14 cellular contexts compared by ENCODE assay signal in genomic region chr20:41032243-41032642, GRCh38. TPM values are rescaled to one million over a fixed set of nuclear protein-coding genes. Genes with fewer than 3 reads are reported as not detected.
DNase-seq lines count a peak whose midpoint lies in the region; ATAC-seq, FAIRE-seq and TF ChIP-seq lines count a peak whose summit lies in the region.
"Had no signal": no experiment of that assay in that cellular context is flagged by ENCODE, and none has a peak within 500 bp of the region (broad histone marks: within the 10 kb centered on the region; RNA-seq: fewer than 3 reads in every experiment).

No MANE protein-coding gene starts in this region.

- H3K27ac ChIP-seq in SU-DHL-6 (ENCODE audit: low read depth, low read length), result no peak overlapping the region
- no peak overlapping the region for H3K27ac ChIP-seq in endothelial cell of umbilical vein (ENCODE audit: insufficient read depth, low read depth, low read length)
- H3K27ac ChIP-seq in rectal smooth muscle tissue (ENCODE audit: low read depth, low read length), result no peak overlapping the region
- H3K27ac ChIP-seq: testis had no signal

- H3K9me3 Mint-ChIP-seq in activated CD4-positive, alpha-beta T cell treated with anti-CD3 and anti-CD28 coated beads for 36 hours (ENCODE audit: low read depth), result no peaks in the 10 kb centered on the region
- H3K9me3 Mint-ChIP-seq in activated CD4-positive, alpha-beta T cell treated with anti-CD3 and anti-CD28 coated beads, Interleukin-2, amount 10 ng/mL, durations not matched to agents 7 days and 5 days, result no peaks in the 10 kb centered on the region
- H3K9me3 Mint-ChIP-seq: naive B cell had no signal

- peaks cover 28% of the 10 kb centered on the region for H4K20me1 ChIP-seq in SU-DHL-6 (ENCODE audit: low read depth, low read length)
- H4K20me1 ChIP-seq in endothelial cell of umbilical vein (replicated peaks; ENCODE audit: control insufficient read depth, extremely low read depth, insufficient read depth, low read length), result peaks cover 30% of the 10 kb centered on the region

- H3K27me3 Mint-ChIP-seq in activated CD4-positive, alpha-beta T cell treated with anti-CD3 and anti-CD28 coated beads for 36 hours, result no peaks in the 10 kb centered on the region
- H3K27me3 Mint-ChIP-seq in activated CD4-positive, alpha-beta T cell treated with anti-CD3 and anti-CD28 coated beads, Interleukin-2, amount 10 ng/mL, durations not matched to agents 7 days and 5 days, result no peaks in the 10 kb centered on the region
- H3K27me3 Mint-ChIP-seq: naive B cell had no signal

- ATAC-seq in activated CD4-positive, alpha-beta T cell treated with anti-CD3 and anti-CD28 coated beads for 36 hours, result no peak
- ATAC-seq in HG03520 (IDR thresholded peaks at IDR 0.05; ENCODE audit: unreplicated experiment), result no peak

- peaks cover 85% of the 10 kb centered on the region for H3K79me2 ChIP-seq in SU-DHL-6 (ENCODE audit: insufficient read depth, low read length)
- peaks cover 86% of the 10 kb centered on the region for H3K79me2 ChIP-seq in endothelial cell of umbilical vein (ENCODE audit: control insufficient read depth, insufficient read depth, low read length)

- H3K36me3 Mint-ChIP-seq in activated CD4-positive, alpha-beta T cell treated with anti-CD3 and anti-CD28 coated beads for 36 hours (ENCODE audit: low read depth), result peaks cover 56% of the 10 kb centered on the region
- peaks cover 62% of the 10 kb centered on the region for H3K36me3 Mint-ChIP-seq in activated CD4-positive, alpha-beta T cell treated with anti-CD3 and anti-CD28 coated beads, Interleukin-2, amount 10 ng/mL, durations not matched to agents 7 days and 5 days (ENCODE audit: low read depth)

- H3K36me3 ChIP-seq in SU-DHL-6 (ENCODE audit: low read length), result peaks cover 4% of the 10 kb centered on the region; the same call in 1 of the 2 replicates
- no peaks in the 10 kb centered on the region for H3K36me3 ChIP-seq in endothelial cell of umbilical vein (ENCODE audit: control insufficient read depth in 2 of 2, extremely low read depth in 1 of 2, insufficient read depth in 2 of 2, low read length in 2 of 2)
- no peaks in the 10 kb centered on the region for H3K36me3 ChIP-seq in rectal smooth muscle tissue (ENCODE audit: control insufficient read depth, insufficient read depth, low read length)

- no peak for FAIRE-seq in endothelial cell of umbilical vein (lab: Jason Lieb, UNC)

- no peak for TF ChIP-seq POLR2A in endothelial cell of umbilical vein (IDR thresholded peaks at IDR 0.05; ENCODE audit: low read depth, low read length)

- dilution Hi-C loops in endothelial cell of umbilical vein (cut with MboI; ENCODE audit: extremely low pct_ligation_motif_present, low sequenced_read_pairs), result no loop called here

- intact Hi-C loops in activated CD4-positive, alpha-beta T cell treated with anti-CD3 and anti-CD28 coated beads for 36 hours (cut with DNase I, micrococcal nuclease), result no loop called here
- intact Hi-C loops in endothelial cell of umbilical vein (cut with micrococcal nuclease), result no loop called here

- H3K4me2 ChIP-seq in SU-DHL-6 (ENCODE audit: low read depth, low read length, poor library complexity, severe bottlenecking), result peak overlapping the region; percentile 99
- peak overlapping the region; percentile 100 for H3K4me2 ChIP-seq in endothelial cell of umbilical vein (ENCODE audit: insufficient read depth, low read length)

- H3K4me3 ChIP-seq in SU-DHL-6 (ENCODE audit: insufficient read depth, low read length, poor library complexity, severe bottlenecking), result no peak overlapping the region
- peak overlapping the region in 1 of 3 experiments; percentile 19 for H3K4me3 ChIP-seq in endothelial cell of umbilical vein (replicated peaks in 1 of 3; ENCODE audit: insufficient read depth in 1 of 3, low read depth in 1 of 3, low read length in 3 of 3)
- H3K4me3 ChIP-seq in rectal smooth muscle tissue (ENCODE audit: low read length), result peak overlapping the region; percentile 13
- H3K4me3 ChIP-seq: testis had no signal

- H3K9ac ChIP-seq in SU-DHL-6 (ENCODE audit: low read length) (no peak overlapping the region), endothelial cell of umbilical vein (replicated peaks; ENCODE audit: extremely low read depth, insufficient read depth, low read length) (no peak overlapping the region), rectal smooth muscle tissue (ENCODE audit: low read length) (no peak overlapping the region)

- H3K27ac Mint-ChIP-seq in activated CD4-positive, alpha-beta T cell treated with anti-CD3 and anti-CD28 coated beads for 36 hours, result peak overlapping the region; percentile 16
- no peak overlapping the region for H3K27ac Mint-ChIP-seq in activated CD4-positive, alpha-beta T cell treated with anti-CD3 and anti-CD28 coated beads, Interleukin-2, amount 10 ng/mL, durations not matched to agents 7 days and 5 days
- H3K27ac Mint-ChIP-seq: naive B cell had no signal

- peak overlapping the region; percentile 84 for H3K4me3 Mint-ChIP-seq in activated CD4-positive, alpha-beta T cell treated with anti-CD3 and anti-CD28 coated beads for 36 hours
- H3K4me3 Mint-ChIP-seq in activated CD4-positive, alpha-beta T cell treated with anti-CD3 and anti-CD28 coated beads, Interleukin-2, amount 10 ng/mL, durations not matched to agents 7 days and 5 days, result no peak overlapping the region

- H3K4me1 Mint-ChIP-seq in activated CD4-positive, alpha-beta T cell treated with anti-CD3 and anti-CD28 coated beads for 36 hours, result peaks cover 73% of the 10 kb centered on the region
- H3K4me1 Mint-ChIP-seq in activated CD4-positive, alpha-beta T cell treated with anti-CD3 and anti-CD28 coated beads, Interleukin-2, amount 10 ng/mL, durations not matched to agents 7 days and 5 days, result peaks cover 73% of the 10 kb centered on the region

- no TSS peak for BruUV-seq in endothelial cell of umbilical vein (replicated peaks; lab: Mats Ljungman, UMichigan)

- no peaks in the 10 kb centered on the region for H3F3A ChIP-seq in SU-DHL-6 (ENCODE audit: insufficient read depth)

- H3K27me3 ChIP-seq in SU-DHL-6 (ENCODE audit: low read length) (no peaks in the 10 kb centered on the region), endothelial cell of umbilical vein (ENCODE audit: control insufficient read depth in 2 of 2, insufficient read depth in 2 of 2, low read length in 2 of 2) (no peaks in the 10 kb centered on the region), rectal smooth muscle tissue (ENCODE audit: control insufficient read depth, insufficient read depth, low read length) (no peaks in the 10 kb centered on the region)
- H3K27me3 ChIP-seq: testis had no signal

- TF ChIP-seq CTCF in SU-DHL-6 (IDR thresholded peaks at IDR 0.05; ENCODE audit: insufficient read depth, low read length, poor library complexity, severe bottlenecking), result no peak
- no peak for TF ChIP-seq CTCF in endothelial cell of umbilical vein (IDR thresholded peaks at IDR 0.05; ENCODE audit: extremely low read depth in 1 of 2, insufficient read depth in 1 of 2, low read depth in 1 of 2, low read length in 2 of 2)

- POLR2A ChIA-PET in activated CD4-positive, alpha-beta T cell treated with anti-CD3 and anti-CD28 coated beads for 36 hours (lab: Charles Lee), result interaction anchor here (0.5 to 0.6 kb wide), 2 partner anchors 39 to 100 kb away, joined by 3 to 6 read pairs; no protein-coding TSS in a partner anchor
- POLR2A ChIA-PET in activated CD4-positive, alpha-beta T cell treated with anti-CD3 and anti-CD28 coated beads, Interleukin-2, amount 10 ng/mL, durations not matched to agents 7 days and 5 days (lab: Charles Lee), result no interaction called here
- POLR2A ChIA-PET in endothelial cell of umbilical vein (lab: Charles Lee), result interaction anchor here (1.1 to 2.5 kb wide), 2 partner anchors 41 to 44 kb away, joined by 3 to 12 read pairs; no protein-coding TSS in a partner anchor

- no peaks in the 10 kb centered on the region for H3K9me1 ChIP-seq in endothelial cell of umbilical vein (replicated peaks; ENCODE audit: control insufficient read depth, extremely low read depth, insufficient read depth, low read length)

- no peaks in the 10 kb centered on the region for H3K9me2 ChIP-seq in SU-DHL-6 (replicated peaks; ENCODE audit: insufficient read depth, low read length)

- H3K4me1 ChIP-seq in endothelial cell of umbilical vein (ENCODE audit: control insufficient read depth, extremely low read depth, insufficient read depth, low read length), result peaks cover 40% of the 10 kb centered on the region
- H3K4me1 ChIP-seq in rectal smooth muscle tissue (ENCODE audit: control insufficient read depth, insufficient read depth, low read length), result peaks cover 26% of the 10 kb centered on the region

- CTCF ChIA-PET in activated CD4-positive, alpha-beta T cell treated with anti-CD3 and anti-CD28 coated beads for 36 hours (lab: Charles Lee), result interaction anchor here (0.7 to 6.1 kb wide), 9 partner anchors 10 to 308 kb away, joined by 3 to 39 read pairs (median 4); partner anchors contain the start of gene LPIN3
- CTCF ChIA-PET in activated CD4-positive, alpha-beta T cell treated with anti-CD3 and anti-CD28 coated beads, Interleukin-2, amount 10 ng/mL, durations not matched to agents 7 days and 5 days (lab: Charles Lee), result interaction anchor here (1.0 to 2.8 kb wide), 7 partner anchors 9 to 43 kb away, joined by 3 to 10 read pairs (median 5); no protein-coding TSS in a partner anchor
- CTCF ChIA-PET in endothelial cell of umbilical vein (lab: Charles Lee), result interaction anchor here (0.6 to 9.0 kb wide), 13 partner anchors 8 to 69 kb away, joined by 3 to 87 read pairs (median 4); no protein-coding TSS in a partner anchor

- no peak for DNase-seq in activated CD4-positive, alpha-beta T cell treated with anti-CD3 and anti-CD28 coated beads for 36 hours
- DNase-seq in activated CD4-positive, alpha-beta T cell treated with anti-CD3 and anti-CD28 coated beads, Interleukin-2, amount 10 ng/mL, durations not matched to agents 7 days and 5 days, result no peak
- DNase-seq in endothelial cell of umbilical vein (ENCODE audit: low read depth, low spot score) (no peak), CD1c-positive myeloid dendritic cell (ENCODE audit: extremely low spot score) (no peak), cortex of kidney (lab: John Stamatoyannopoulos, UW) (no peak)
- DNase-seq: ACHN; naive B cell; NCI-H2107; SHP77; stimulated activated CD4-positive, alpha-beta T cell treated with anti-CD3 and anti-CD28 coated beads, Interleukin-2, amount 100 ng/mL, for 48 hours; testis had no signal

- H2AFZ ChIP-seq in SU-DHL-6 (ENCODE audit: low read depth, low read length, severe bottlenecking) (no peak overlapping the region), endothelial cell of umbilical vein (ENCODE audit: low read depth, low read length) (no peak overlapping the region)

- H3K9me3 ChIP-seq in SU-DHL-6 (ENCODE audit: insufficient read depth, low read length) (no peaks in the 10 kb centered on the region), endothelial cell of umbilical vein (replicated peaks; ENCODE audit: control insufficient read depth, insufficient read depth, low read length) (no peaks in the 10 kb centered on the region)
- H3K9me3 ChIP-seq: testis had no signal

RNA-seq across cellular contexts. Expression of gene TOP1, which starts 3.6 kb away (rescaled TPM):
- 100 to 1,000 TPM; 111 to 124 TPM for total RNA-seq in activated CD4-positive, alpha-beta T cell treated with anti-CD3 and anti-CD28 coated beads for 36 hours
- 10 to 100 TPM; 66.7 to 76.9 TPM for total RNA-seq in activated CD4-positive, alpha-beta T cell treated with anti-CD3 and anti-CD28 coated beads, Interleukin-2, amount 10 ng/mL, durations not matched to agents 7 days and 5 days
- 75.1 and 77.4 TPM in 2 replicates for total RNA-seq in endothelial cell of umbilical vein
- polyA plus RNA-seq in endothelial cell of umbilical vein, result 3.7 and 7.0 TPM in 2 replicates
- 13.9 and 14.1 TPM in 2 replicates for polyA plus RNA-seq in endothelial cell of umbilical vein (2011; cell fraction: cytosol; rRNA removed)
- polyA plus RNA-seq in endothelial cell of umbilical vein (2011; cell fraction: nucleus; rRNA removed), result 23.7 and 33.5 TPM in 2 replicates
- polyA plus RNA-seq in endothelial cell of umbilical vein (2012), result 68.9 and 93.6 TPM in 2 replicates
- polyA minus RNA-seq in endothelial cell of umbilical vein, result 8.9 and 12.3 TPM in 2 replicates
- 26.7 TPM for polyA minus RNA-seq in endothelial cell of umbilical vein (2011; cell fraction: cytosol; rRNA and poly(A)+ RNA removed)
- polyA minus RNA-seq in endothelial cell of umbilical vein (2011; cell fraction: nucleus; rRNA and poly(A)+ RNA removed), result 15.4 and 17.3 TPM in 2 replicates
